Comparison of ENCODE assay signal across 27 cellular contexts in genomic region chr19:35403116-35403760, GRCh38. TPM values are rescaled to one million over a fixed set of nuclear protein-coding genes. Genes with fewer than 3 reads are reported as not detected.
DNase-seq lines count a peak whose midpoint lies in the region; ATAC-seq and TF ChIP-seq lines count a peak whose summit lies in the region.
"Had no signal": no experiment of that assay in that cellular context is flagged by ENCODE, and none has a peak within 500 bp of the region (broad histone marks: within the 10 kb centered on the region; RNA-seq: fewer than 3 reads in every experiment).

No MANE protein-coding gene starts in this region.

- no peak for TF ChIP-seq CTCF in upper lobe of right lung (IDR thresholded peaks at IDR 0.05)

- H3K27me3 Mint-ChIP-seq in stimulated activated naive CD8-positive, alpha-beta T cell treated with anti-CD3 and anti-CD28 coated beads, Interleukin-15, amount 100 ng/mL, for 72 hours: no peaks in the 10 kb centered on the region
- H3K27me3 Mint-ChIP-seq in central memory CD8-positive, alpha-beta T cell: peaks cover 30% of the 10 kb centered on the region

- no peak overlapping the region for H3K4me3 ChIP-seq in upper lobe of right lung
- H3K4me3 ChIP-seq in SJCRH30: no peak overlapping the region
- H3K4me3 ChIP-seq: HAP-1, ovary had no signal

- intact Hi-C loops in upper lobe of right lung (cut with DNase I): no loop called here

- H3K4me1 Mint-ChIP-seq in stimulated activated naive CD8-positive, alpha-beta T cell treated with anti-CD3 and anti-CD28 coated beads, Interleukin-15, amount 100 ng/mL, for 72 hours: peaks cover 5% of the 10 kb centered on the region
- no peaks in the 10 kb centered on the region for H3K4me1 Mint-ChIP-seq in central memory CD8-positive, alpha-beta T cell

- H3K27me3 ChIP-seq in upper lobe of right lung: no peaks in the 10 kb centered on the region
- H3K27me3 ChIP-seq in SJCRH30: peaks cover 10% of the 10 kb centered on the region; the same call in 1 of the 2 replicates
- H3K27me3 ChIP-seq: ovary had no signal

- H3K4me3 Mint-ChIP-seq in stimulated activated naive CD8-positive, alpha-beta T cell treated with anti-CD3 and anti-CD28 coated beads, Interleukin-15, amount 100 ng/mL, for 72 hours: no peak overlapping the region
- H3K4me3 Mint-ChIP-seq in central memory CD8-positive, alpha-beta T cell: no peak overlapping the region
- H3K4me3 Mint-ChIP-seq: activated T-cell treated with anti-CD3 and anti-CD28 coated beads, Interleukin-2, amount 50 U/mL, for 4 hours; memory B cell; naive B cell had no signal

- peak; percentile 11 for DNase-seq in stimulated activated naive CD8-positive, alpha-beta T cell treated with anti-CD3 and anti-CD28 coated beads, Interleukin-15, Interleukin-2, amounts not matched to agents 100 U/mL and 50 U/mL, for 24 hours
- DNase-seq in stimulated activated naive CD8-positive, alpha-beta T cell treated with anti-CD3 and anti-CD28 coated beads, Interleukin-15, amount 100 ng/mL, for 72 hours: no peak
- DNase-seq in OCI-M1 (lab: John Stamatoyannopoulos, UW) (peak; percentile 70), upper lobe of right lung (no peak), Ammon's horn (ENCODE audit: low spot score) (no peak), SJCRH30 (no peak)
- DNase-seq in central memory CD8-positive, alpha-beta T cell (ENCODE audit: low spot score in 2 of 2): no peak
- DNase-seq: activated T-cell treated with anti-CD3 and anti-CD28 coated beads, Interleukin-2, amount 50 U/mL, for 4 hours; AML-193; DMS79; naive B cell; NCI-H1436; NCI-H2171; NCI-H69; ovary; stimulated activated CD4-positive, alpha-beta T cell treated with anti-CD3 and anti-CD28 coated beads, Interleukin-2, amount 100 ng/mL, for 48 hours; SW 1271 had no signal

- H3K9me3 ChIP-seq in upper lobe of right lung: no peaks in the 10 kb centered on the region
- H3K9me3 ChIP-seq in SJCRH30 (replicated peaks): no peaks in the 10 kb centered on the region
- H3K9me3 ChIP-seq: HAP-1, ovary had no signal

- no peaks in the 10 kb centered on the region for H3K9me3 Mint-ChIP-seq in stimulated activated naive CD8-positive, alpha-beta T cell treated with anti-CD3 and anti-CD28 coated beads, Interleukin-15, amount 100 ng/mL, for 72 hours
- no peaks in the 10 kb centered on the region for H3K9me3 Mint-ChIP-seq in central memory CD8-positive, alpha-beta T cell
- H3K9me3 Mint-ChIP-seq: activated T-cell treated with anti-CD3 and anti-CD28 coated beads, Interleukin-2, amount 50 U/mL, for 4 hours; memory B cell; naive B cell had no signal

- no peaks in the 10 kb centered on the region for H3K36me3 ChIP-seq in upper lobe of right lung
- no peaks in the 10 kb centered on the region for H3K36me3 ChIP-seq in SJCRH30
- H3K36me3 ChIP-seq: HAP-1, ovary had no signal

- no peak overlapping the region for H3K27ac Mint-ChIP-seq in stimulated activated naive CD8-positive, alpha-beta T cell treated with anti-CD3 and anti-CD28 coated beads, Interleukin-15, amount 100 ng/mL, for 72 hours
- H3K27ac Mint-ChIP-seq in central memory CD8-positive, alpha-beta T cell (ENCODE audit: low read depth): no peak overlapping the region
- H3K27ac Mint-ChIP-seq: activated naive CD4-positive, alpha-beta T cell treated with anti-CD3 and anti-CD28 coated beads, Interleukin-2, amount 50 U/mL, for 72 hours; memory B cell; naive B cell had no signal

- H3K27ac ChIP-seq in upper lobe of right lung: no peak overlapping the region
- H3K27ac ChIP-seq in SJCRH30: no peak overlapping the region
- H3K27ac ChIP-seq: ovary had no signal

- H3K36me3 Mint-ChIP-seq in central memory CD8-positive, alpha-beta T cell (ENCODE audit: insufficient read depth): peaks cover 1% of the 10 kb centered on the region
- H3K36me3 Mint-ChIP-seq: activated naive CD4-positive, alpha-beta T cell treated with anti-CD3 and anti-CD28 coated beads, Interleukin-2, amount 50 U/mL, for 72 hours; naive B cell had no signal

- H3K4me1 ChIP-seq in upper lobe of right lung (no peaks in the 10 kb centered on the region), SJCRH30 (no peaks in the 10 kb centered on the region)
- H3K4me1 ChIP-seq: HAP-1 had no signal

- peak; percentile 13 for ATAC-seq in stimulated activated naive CD8-positive, alpha-beta T cell treated with anti-CD3 and anti-CD28 coated beads, Interleukin-15, Interleukin-2, amounts not matched to agents 100 U/mL and 50 U/mL, for 24 hours
- ATAC-seq in stimulated activated naive CD8-positive, alpha-beta T cell treated with anti-CD3 and anti-CD28 coated beads, Interleukin-15, amount 100 ng/mL, for 72 hours: no peak
- peak; percentile 24 for ATAC-seq in central memory CD8-positive, alpha-beta T cell (replicated peaks; ENCODE audit: extremely low read depth, poor library complexity, severe bottlenecking)
- peak; percentile 36 for ATAC-seq in upper lobe of right lung
- ATAC-seq in GM21447 (IDR thresholded peaks at IDR 0.05; ENCODE audit: unreplicated experiment): no peak
- ATAC-seq: activated naive CD4-positive, alpha-beta T cell treated with anti-CD3 and anti-CD28 coated beads, Interleukin-2, amount 50 U/mL, for 72 hours; esophagus mucosa had no signal

RNA-seq across cellular contexts. Expression of gene GPR42, which starts 32.4 kb away (rescaled TPM):
- not detected for total RNA-seq in upper lobe of right lung
- not detected in 2 replicates for total RNA-seq in SJCRH30 (2014; rRNA removed; shearing (Covaris generic))
- total RNA-seq: cerebellum, esophagus mucosa, kidney epithelial cell, ovary, skeletal muscle tissue, urinary bladder had no signal

RNA-seq across cellular contexts. Expression of gene FFAR2, which starts 44.8 kb away (rescaled TPM):
- total RNA-seq in upper lobe of right lung: 2.6 TPM
- not detected in 2 replicates for total RNA-seq in SJCRH30 (2014; rRNA removed; shearing (Covaris generic))
- total RNA-seq: activated naive CD4-positive, alpha-beta T cell treated with anti-CD3 and anti-CD28 coated beads, Interleukin-2, amount 50 U/mL, for 72 hours; activated T-cell treated with anti-CD3 and anti-CD28 coated beads, Interleukin-2, amount 50 U/mL, for 4 hours; cerebellum; kidney epithelial cell had no signal

RNA-seq across cellular contexts. Expression of gene FFAR3, which starts 45.0 kb away (rescaled TPM):
- total RNA-seq in upper lobe of right lung: not detected
- total RNA-seq in SJCRH30 (2014; rRNA removed; shearing (Covaris generic)): not detected in 2 replicates
- total RNA-seq: cerebellum, esophagus mucosa, kidney epithelial cell, skeletal muscle tissue had no signal

RNA-seq across cellular contexts. Expression of gene FFAR1, which starts 55.5 kb away (rescaled TPM):
- not detected for total RNA-seq in upper lobe of right lung
- not detected in 2 replicates for total RNA-seq in SJCRH30 (2014; rRNA removed; shearing (Covaris generic))
- total RNA-seq: activated T-cell treated with anti-CD3 and anti-CD28 coated beads, Interleukin-2, amount 50 U/mL, for 4 hours; cerebellum; esophagus mucosa; skeletal muscle tissue; subcutaneous adipose tissue; urinary bladder had no signal

Comparison
In these comparisons a context has a peak if more than half of its experiments do, and no peak if none do; other contexts are left out.
1. ATAC-seq: peak in stimulated activated naive CD8-positive, alpha-beta T cell treated with anti-CD3 and anti-CD28 coated beads, Interleukin-15, Interleukin-2, amounts not matched to agents 100 U/mL and 50 U/mL, for 24 hours (single experiment), central memory CD8-positive, alpha-beta T cell (single experiment) and upper lobe of right lung (single experiment); none in stimulated activated naive CD8-positive, alpha-beta T cell treated with anti-CD3 and anti-CD28 coated beads, Interleukin-15, amount 100 ng/mL, for 72 hours (single experiment) and GM21447 (single experiment).
2. DNase-seq: peak in stimulated activated naive CD8-positive, alpha-beta T cell treated with anti-CD3 and anti-CD28 coated beads, Interleukin-15, Interleukin-2, amounts not matched to agents 100 U/mL and 50 U/mL, for 24 hours (single experiment) and OCI-M1 (single experiment); none in stimulated activated naive CD8-positive, alpha-beta T cell treated with anti-CD3 and anti-CD28 coated beads, Interleukin-15, amount 100 ng/mL, for 72 hours (0 of 2), central memory CD8-positive, alpha-beta T cell (0 of 2), upper lobe of right lung (single experiment), Ammon's horn (single experiment) and SJCRH30 (0 of 2).